Comparison of ENCODE assay signal across 11 cellular contexts in the genomic region with DNA sequence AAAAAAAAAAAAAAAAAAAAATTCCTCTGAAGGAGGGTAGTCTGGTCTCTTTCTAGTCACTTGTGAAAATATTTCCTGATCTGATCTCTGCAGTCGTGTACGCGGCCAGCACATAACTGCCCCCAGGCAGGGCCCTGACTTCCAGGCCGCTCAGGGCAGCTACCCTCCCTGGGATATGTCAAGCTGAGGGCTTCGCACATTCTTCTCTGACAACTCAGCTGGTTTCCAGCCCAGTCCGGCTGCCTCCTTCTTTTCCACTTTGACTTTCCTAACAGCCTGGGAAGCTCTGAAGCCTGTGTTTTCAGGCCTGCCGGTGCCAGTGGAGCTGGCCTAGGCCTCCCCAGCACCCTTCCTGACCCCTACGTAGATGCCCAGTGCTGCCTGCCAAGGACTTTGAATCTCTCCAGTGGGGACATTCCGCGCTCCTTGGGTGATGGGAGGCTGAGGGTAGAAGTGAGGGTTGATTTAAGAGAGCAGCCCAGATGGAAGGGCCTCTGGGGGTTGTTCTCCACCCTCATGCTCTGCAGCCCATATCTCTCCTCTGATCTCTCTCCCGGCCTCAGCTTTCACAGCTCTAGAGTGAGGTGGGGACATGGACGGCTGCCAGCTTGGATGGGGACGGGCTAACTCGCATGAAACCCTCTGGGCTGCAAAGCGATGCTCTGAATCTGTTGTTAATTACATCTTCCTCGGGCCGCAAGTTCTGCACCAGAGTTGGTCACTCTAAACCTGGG. TPM values are rescaled to one million over a fixed set of nuclear protein-coding genes. Genes with fewer than 3 reads are reported as not detected.
DNase-seq lines count a peak whose midpoint lies in the region; ATAC-seq, FAIRE-seq and TF ChIP-seq lines count a peak whose summit lies in the region.
"Had no signal": no experiment of that assay in that cellular context is flagged by ENCODE, and none has a peak within 500 bp of the region (broad histone marks: within the 10 kb centered on the region; RNA-seq: fewer than 3 reads in every experiment).

No MANE protein-coding gene starts in this region.

- H3K27me3 ChIP-seq in stomach: peaks cover 0 to 6% (median 3%) of the 10 kb centered on the region in 3 donors

- intact Hi-C loops in stomach (cut with DNase I; ENCODE audit: low total_unique reads): no loop called here

- H3K4me1 Mint-ChIP-seq in brain: peaks cover 23% of the 10 kb centered on the region
- H3K4me1 Mint-ChIP-seq: natural killer cell had no signal

- H3K9me3 ChIP-seq in stomach: peaks cover 0 to 12% (median 6%) of the 10 kb centered on the region in 4 donors

- H3K4me1 ChIP-seq in stomach: peaks cover 7 to 69% (median 43%) of the 10 kb centered on the region in 4 donors

- no peak for FAIRE-seq in H54 (lab: Jason Lieb, UNC)

- DNase-seq in H54 (ENCODE audit: insufficient read length, low spot score) (peak; percentile 80), islet precursor cell (peak; percentile 99), stomach (no peak), substantia nigra (lab: John Stamatoyannopoulos, UW) (no peak), NCI-H1694 treated with DMSO at 0.1 percent for 48 hours (lab: John Stamatoyannopoulos, UW) (no peak)
- DNase-seq: activated CD8-positive, alpha-beta T cell treated with anti-CD3 and anti-CD28 coated beads for 36 hours; natural killer cell had no signal

- ATAC-seq in GM21381 (IDR thresholded peaks at IDR 0.05; ENCODE audit: unreplicated experiment) (no peak), GM18867 (IDR thresholded peaks at IDR 0.05; ENCODE audit: unreplicated experiment) (no peak)
- ATAC-seq: activated CD8-positive, alpha-beta T cell treated with anti-CD3 and anti-CD28 coated beads for 36 hours; natural killer cell had no signal

- peak overlapping the region in 2 of 5 experiments; percentile 7 to 17 for H3K4me3 Mint-ChIP-seq in brain
- H3K4me3 Mint-ChIP-seq: activated CD8-positive, alpha-beta T cell treated with anti-CD3 and anti-CD28 coated beads for 36 hours; natural killer cell; stimulated activated naive CD8-positive, alpha-beta T cell treated with anti-CD3 and anti-CD28 coated beads, Interleukin-15, Interleukin-2, amounts not matched to agents 100 ng/mL and 50 ng/mL, for 24 hours had no signal

- H3K4me3 ChIP-seq in stomach: no peak overlapping the region

- TF ChIP-seq EP300 in stomach (IDR thresholded peaks at IDR 0.05): no peak

- no peaks in the 10 kb centered on the region for H3K36me3 ChIP-seq in stomach

- peaks cover 3% of the 10 kb centered on the region for H3K27me3 Mint-ChIP-seq in brain

- WGBS in stomach, 5 donors: 60 to 71% (median 64%) methylated on average over 17 of the region's 17 CpGs

- TF ChIP-seq CTCF in brain (conservative IDR thresholded peaks at IDR 0.05) (no peak), stomach (IDR thresholded peaks at IDR 0.05) (no peak)

- H3K36me3 Mint-ChIP-seq in brain: peaks cover 35% of the 10 kb centered on the region

- no peak for TF ChIP-seq POLR2A in H54 (IDR thresholded peaks at IDR 0.05; ENCODE audit: low read depth, low read length)
- no peak for TF ChIP-seq POLR2A in stomach (IDR thresholded peaks at IDR 0.05)

- peak overlapping the region; percentile 26 to 83 (median 72) for H3K27ac ChIP-seq in stomach
- no peak overlapping the region for H3K27ac ChIP-seq in substantia nigra (ENCODE audit: low read depth, low read length, poor library complexity, severe bottlenecking)

- peaks cover 0 to 11% (median 0%) of the 10 kb centered on the region in 5 experiments for H3K9me3 Mint-ChIP-seq in brain

- H3K27ac Mint-ChIP-seq in brain: peak overlapping the region in 4 of 5 experiments; percentile 19 to 88 (median 64)
- H3K27ac Mint-ChIP-seq: activated CD8-positive, alpha-beta T cell treated with anti-CD3 and anti-CD28 coated beads for 36 hours; natural killer cell; stimulated activated naive CD8-positive, alpha-beta T cell treated with anti-CD3 and anti-CD28 coated beads, Interleukin-15, Interleukin-2, amounts not matched to agents 100 ng/mL and 50 ng/mL, for 24 hours had no signal

RNA-seq across cellular contexts. Expression of gene COL5A1, which starts 20.7 kb away (rescaled TPM):
- polyA plus RNA-seq in brain (ENCODE audit: insufficient read depth, low read depth, low replicate concordance) (1.6 TPM), stomach (10 to 100 TPM in 2 of 3 donors, 1 to 10 TPM in 1; 7.3 to 17.4 (median 17.3) TPM)
- 100 to 1,000 TPM in 2 of 5 donors, 10 to 100 TPM in 3; 17.5 to 205 (median 48.2) TPM for total RNA-seq in stomach

Comparison
In these comparisons a context has a peak if more than half of its experiments do, and no peak if none do; other contexts are left out.
1. DNase-seq: peak in H54 (single experiment) and islet precursor cell (single experiment); none in stomach (single experiment), substantia nigra (0 of 49) and NCI-H1694 treated with DMSO at 0.1 percent for 48 hours (single experiment).